Comparison of ENCODE assay signal across 9 cellular contexts in genomic region chr16:77213542-77214108, GRCh38. TPM values are rescaled to one million over a fixed set of nuclear protein-coding genes. Genes with fewer than 3 reads are reported as not detected.
DNase-seq lines count a peak whose midpoint lies in the region; FAIRE-seq and TF ChIP-seq lines count a peak whose summit lies in the region.
"Had no signal": no experiment of that assay in that cellular context is flagged by ENCODE, and none has a peak within 500 bp of the region (broad histone marks: within the 10 kb centered on the region; RNA-seq: fewer than 3 reads in every experiment).

No MANE protein-coding gene starts in this region.

- in situ Hi-C loops in KBM-7 (cut with MboI; ENCODE audit: low pct_unique_long_range_greater_than_20kb, low sequenced_read_pairs) = no loop called here

- H3K27me3 ChIP-seq in astrocyte (ENCODE audit: insufficient read depth, low read length) (no peaks in the 10 kb centered on the region), SJCRH30 (no peaks in the 10 kb centered on the region)
- H3K27me3 ChIP-seq: cardiac muscle cell had no signal

- H3K36me3 Mint-ChIP-seq in astrocyte (ENCODE audit: low read depth, unreplicated experiment) = no peaks in the 10 kb centered on the region

- H3K27ac Mint-ChIP-seq in astrocyte (ENCODE audit: unreplicated experiment) = peak overlapping the region; percentile 83

- H3K4me2 ChIP-seq in astrocyte (ENCODE audit: low read length) = peak overlapping the region; percentile 92

- H3K4me3 Mint-ChIP-seq in astrocyte (ENCODE audit: unreplicated experiment) = peak overlapping the region; percentile 79

- H4K20me1 ChIP-seq in astrocyte (ENCODE audit: insufficient read depth, low read length) = no peaks in the 10 kb centered on the region

- peak; percentile 44 for DNase-seq in Ammon's horn (ENCODE audit: low spot score)
- DNase-seq in HT-29 (ENCODE audit: low spot score) = peak; percentile 55
- DNase-seq in astrocyte (ENCODE audit: low read depth) = peak; percentile 96
- peak; percentile 97 for DNase-seq in kidney tubule cell (ENCODE audit: low spot score)
- no peak for DNase-seq in globus pallidus (ENCODE audit: low spot score)
- no peak for DNase-seq in GM10248 (ENCODE audit: extremely low spot score)
- no peak for DNase-seq in KBM-7
- no peak for DNase-seq in SJCRH30

- POLR2A ChIA-PET in GM10248 (lab: Yijun Ruan, JAX) = no interaction called here

- no peaks in the 10 kb centered on the region for H3K9me3 ChIP-seq in astrocyte (ENCODE audit: insufficient read depth, low read depth, low read length)
- H3K9me3 ChIP-seq in SJCRH30 (replicated peaks) = no peaks in the 10 kb centered on the region

- CTCF ChIA-PET in GM10248 (lab: Yijun Ruan, JAX) = interaction anchor here (2.4 kb wide), 1 partner anchor 9 kb away, joined by 6 read pairs; no protein-coding TSS in a partner anchor

- no peaks in the 10 kb centered on the region for H3K36me3 ChIP-seq in astrocyte (ENCODE audit: insufficient read depth, low read length)
- no peaks in the 10 kb centered on the region for H3K36me3 ChIP-seq in SJCRH30
- H3K36me3 ChIP-seq: cardiac muscle cell had no signal

- H3K4me1 Mint-ChIP-seq in astrocyte (ENCODE audit: low read depth, unreplicated experiment) = peaks cover 7% of the 10 kb centered on the region

- H3K27ac ChIP-seq in astrocyte (ENCODE audit: low read depth, low read length) (peak overlapping the region; percentile 58), SJCRH30 (no peak overlapping the region)
- H3K27ac ChIP-seq: cardiac muscle cell had no signal

- no peak overlapping the region for H3K4me3 ChIP-seq in astrocyte (ENCODE audit: insufficient read depth, low read depth, low read length)
- H3K4me3 ChIP-seq in SJCRH30 = no peak overlapping the region

- no peaks in the 10 kb centered on the region for H3K79me2 ChIP-seq in astrocyte (ENCODE audit: insufficient read depth, low read length)

- no peak overlapping the region for H2AFZ ChIP-seq in astrocyte (ENCODE audit: low read depth, low read length)

- peaks cover 6% of the 10 kb centered on the region for H3K27me3 Mint-ChIP-seq in astrocyte (ENCODE audit: low read depth, unreplicated experiment)

- H3K9ac ChIP-seq in astrocyte (ENCODE audit: low read length) = peak overlapping the region; percentile 76

- FAIRE-seq in astrocyte (lab: Jason Lieb, UNC) = peak; percentile 79

- no peaks in the 10 kb centered on the region for H3K9me3 Mint-ChIP-seq in astrocyte (ENCODE audit: unreplicated experiment)

- H3K4me1 ChIP-seq in astrocyte (ENCODE audit: insufficient read depth, low read length) (peaks cover 16% of the 10 kb centered on the region), SJCRH30 (no peaks in the 10 kb centered on the region)

- TF ChIP-seq CTCF in astrocyte (IDR thresholded peaks at IDR 0.05; ENCODE audit: insufficient read depth, low read depth, low read length) = no peak
- TF ChIP-seq CTCF in GM10248 (IDR thresholded peaks at IDR 0.05; ENCODE audit: control extremely low read depth, extremely low read depth, low read depth, missing control alignments) = no peak

RNA-seq across cellular contexts. Expression of gene SYCE1L, which starts 14.4 kb away (rescaled TPM):
- total RNA-seq in HT-29 (2014; rRNA removed; shearing (Covaris generic)) = 0.91 TPM in 1 of 2 replicates, not detected in the other
- 2.0 and 5.2 TPM in 2 replicates for total RNA-seq in astrocyte
- 0.49 and 0.63 TPM in 2 replicates for total RNA-seq in SJCRH30 (2014; rRNA removed; shearing (Covaris generic))

RNA-seq across cellular contexts. Expression of gene MON1B, which starts 22.6 kb away (rescaled TPM):
- 21.5 and 25.9 TPM in 2 replicates for total RNA-seq in HT-29 (2014; rRNA removed; shearing (Covaris generic))
- 35.7 and 40.5 TPM in 2 replicates for total RNA-seq in astrocyte
- total RNA-seq in SJCRH30 (2014; rRNA removed; shearing (Covaris generic)) = 10.4 and 12.3 TPM in 2 replicates

Comparison
In these comparisons a context has a peak if more than half of its experiments do, and no peak if none do; other contexts are left out.
1. DNase-seq: peak in Ammon's horn (single experiment), HT-29 (single experiment), astrocyte (single experiment) and kidney tubule cell (single experiment); none in globus pallidus (single experiment), GM10248 (single experiment), KBM-7 (single experiment) and SJCRH30 (0 of 2).